15 cellular contexts compared by ENCODE assay signal in the genomic region with DNA sequence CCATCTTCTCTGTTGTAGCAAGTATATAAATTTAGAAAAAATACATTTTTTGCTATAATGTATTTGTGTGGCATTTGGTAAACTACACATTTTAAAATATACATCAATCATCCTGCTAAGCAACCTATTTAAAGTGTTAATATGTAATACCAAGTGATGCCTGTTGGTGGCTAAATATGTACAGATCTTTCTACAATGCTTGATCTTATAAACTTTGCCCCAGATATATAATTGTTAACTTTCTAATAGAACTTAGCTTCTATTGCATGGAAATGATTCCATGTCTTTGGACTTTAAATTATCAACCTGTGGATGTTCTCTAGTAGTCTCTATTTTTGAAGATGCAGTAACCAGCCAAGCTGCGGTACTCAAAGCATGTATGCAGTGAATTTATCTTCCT.
A peak's percentile ranks its signal among the peaks of the same experiment; 100 is the strongest.
DNase-seq lines count a peak whose midpoint lies in the region; TF ChIP-seq lines count a peak whose summit lies in the region.
"Had no signal": no experiment of that assay in that cellular context is flagged by ENCODE, and none has a peak within 500 bp of the region (broad histone marks: within the 10 kb centered on the region; RNA-seq: fewer than 3 reads in every experiment).

No MANE protein-coding gene starts in this region.

- no peak overlapping the region for H3K4me3 ChIP-seq in AG04450 (ENCODE audit: low read depth, low read length)
- no peak overlapping the region for H3K4me3 ChIP-seq in fibroblast of pulmonary artery (replicated peaks; ENCODE audit: low read depth, low read length)

- CTCF ChIA-PET in AG04450 (lab: Charles Lee) = interaction anchor here (0.6 to 1.6 kb wide), 2 partner anchors 11 to 382 kb away, joined by 3 read pairs; no protein-coding TSS in a partner anchor

- no peak for DNase-seq in AG04450 (ENCODE audit: low read depth, low spot score)
- peak; percentile 26 for DNase-seq in HT-29 (ENCODE audit: low spot score)
- peak; percentile 5 for DNase-seq in RKO (ENCODE audit: low spot score)
- DNase-seq in fibroblast of pulmonary artery (ENCODE audit: low read depth) = peak; percentile 8
- DNase-seq in NCI-H524 (lab: John Stamatoyannopoulos, UW) = no peak
- no peak for DNase-seq in midbrain (lab: John Stamatoyannopoulos, UW)
- no peak for DNase-seq in DMS153 (lab: John Stamatoyannopoulos, UW)
- no peak for DNase-seq in GM13976 (ENCODE audit: low spot score)
- DNase-seq: activated naive CD4-positive, alpha-beta T cell treated with anti-CD3 and anti-CD28 coated beads, Interleukin-2, amount 10 ng/mL, durations not matched to agents 7 days and 5 days; activated T-cell treated with anti-CD3 and anti-CD28 coated beads, Interleukin-2, amount 50 U/mL, for 1 hour; mesenchymal stem cell; NCI-H1436 treated with DMSO at 0.1 percent for 48 hours; NCI-H345; right cardiac atrium; SW 1271 had no signal

- H3K9me3 ChIP-seq in AG04450 (ENCODE audit: control insufficient read depth, insufficient read depth, low read length) = no peaks in the 10 kb centered on the region

- POLR2A ChIA-PET in AG04450 (lab: Yijun Ruan, JAX) = no interaction called here

- in situ Hi-C loops in GM13976 (cut with MboI; ENCODE audit: low sequenced_read_pairs, unreplicated experiment) = no loop called here

- no peak overlapping the region for H3K27ac ChIP-seq in AG04450 (ENCODE audit: low read depth, low read length)

- TF ChIP-seq CTCF in AG04450 (IDR thresholded peaks at IDR 0.05; ENCODE audit: low read depth, low read length) = peak; percentile 12; the same call in 1 of the 2 replicates
- TF ChIP-seq CTCF in fibroblast of pulmonary artery (IDR thresholded peaks at IDR 0.05; ENCODE audit: low read length, missing control alignments) = peak; percentile 18
- no peak for TF ChIP-seq CTCF in GM13976 (IDR thresholded peaks at IDR 0.05; ENCODE audit: borderline replicate concordance, control extremely low read depth, extremely low read depth, insufficient read depth, missing control alignments)

- no peaks in the 10 kb centered on the region for H3K27me3 ChIP-seq in AG04450 (ENCODE audit: control insufficient read depth, insufficient read depth, low read length)

Comparison
In these comparisons a context has a peak if more than half of its experiments do, and no peak if none do; other contexts are left out.
1. DNase-seq: peak in HT-29 (single experiment), RKO (single experiment) and fibroblast of pulmonary artery (single experiment); none in AG04450 (single experiment), NCI-H524 (0 of 2), midbrain (single experiment), DMS153 (single experiment) and GM13976 (single experiment).